Comparison of ENCODE assay signal across 27 cellular contexts in genomic region chr2:114962551-114962950, GRCh38.
"Had no signal": no experiment of that assay in that cellular context is flagged by ENCODE, and none has a peak within 500 bp of the region (broad histone marks: within the 10 kb centered on the region; RNA-seq: fewer than 3 reads in every experiment).

No MANE protein-coding gene starts in this region.

- H3K36me3 ChIP-seq: neural progenitor cell, ovary, right lobe of liver, sigmoid colon, stomach, tibial artery, transverse colon, upper lobe of right lung, uterus had no signal

- H3K27me3 Mint-ChIP-seq: stimulated activated naive B cell treated with anti-CD40 and anti-IgM and Interleukin-4, amounts not matched to agents 10 μg/mL and 1 μg/mL and 100 μg/mL, for 72 hours; stimulated activated naive CD8-positive, alpha-beta T cell treated with anti-CD3 and anti-CD28 coated beads, Interleukin-15, Interleukin-2, amounts not matched to agents 100 ng/mL and 50 ng/mL, for 24 hours; type B pancreatic cell had no signal

- H3K27ac Mint-ChIP-seq: natural killer cell; nephron; neural progenitor cell; progenitor cell of endocrine pancreas; stimulated activated effector memory CD8-positive, alpha-beta T cell treated with anti-CD3 and anti-CD28 coated beads, Interleukin-12 subunit alpha, Interleukin-12 subunit beta, amount 100 ng/mL, for 72 hours; stimulated activated naive B cell treated with anti-CD40 and anti-IgM and Interleukin-4, amounts not matched to agents 10 μg/mL and 1 μg/mL and 100 μg/mL, for 72 hours; stimulated activated naive CD8-positive, alpha-beta T cell treated with anti-CD3 and anti-CD28 coated beads, Interleukin-15, Interleukin-2, amounts not matched to agents 100 ng/mL and 50 ng/mL, for 24 hours; type B pancreatic cell had no signal

- H3K79me2 ChIP-seq: parathyroid adenoma had no signal

- H3K36me3 Mint-ChIP-seq: neural progenitor cell; stimulated activated effector memory CD8-positive, alpha-beta T cell treated with anti-CD3 and anti-CD28 coated beads, Interleukin-12 subunit alpha, Interleukin-12 subunit beta, amount 100 ng/mL, for 72 hours; stimulated activated naive B cell treated with anti-CD40 and anti-IgM and Interleukin-4, amounts not matched to agents 10 μg/mL and 1 μg/mL and 100 μg/mL, for 72 hours; type B pancreatic cell had no signal

- H3K27me3 ChIP-seq: neural progenitor cell, ovary, right lobe of liver, sigmoid colon, stomach, tibial artery, transverse colon, upper lobe of right lung, uterus had no signal

- H3K4me3 ChIP-seq: neural progenitor cell, ovary, psoas muscle, right lobe of liver, sigmoid colon, stomach, tibial artery, transverse colon, upper lobe of right lung, uterus had no signal

- ATAC-seq: natural killer cell; psoas muscle; right cardiac atrium; right lobe of liver; stimulated activated effector memory CD8-positive, alpha-beta T cell treated with anti-CD3 and anti-CD28 coated beads, Interleukin-12 subunit alpha, Interleukin-12 subunit beta, amount 100 ng/mL, for 72 hours; stimulated activated naive B cell treated with anti-CD40 and anti-IgM and Interleukin-4, amounts not matched to agents 10 μg/mL and 1 μg/mL and 100 μg/mL, for 72 hours; upper lobe of right lung had no signal

- H3K9me3 ChIP-seq: ovary, psoas muscle, right lobe of liver, sigmoid colon, tibial artery, transverse colon, upper lobe of right lung, uterus had no signal

- H3K4me1 ChIP-seq: parathyroid adenoma, psoas muscle, right lobe of liver, sigmoid colon, stomach, tibial artery, transverse colon, upper lobe of right lung, uterus had no signal

- H2AFZ ChIP-seq: neural progenitor cell, parathyroid adenoma had no signal

- H3K4me2 ChIP-seq: neural progenitor cell had no signal

- H3K4me3 Mint-ChIP-seq: natural killer cell; nephron; neural progenitor cell; stimulated activated effector memory CD8-positive, alpha-beta T cell treated with anti-CD3 and anti-CD28 coated beads, Interleukin-12 subunit alpha, Interleukin-12 subunit beta, amount 100 ng/mL, for 72 hours; stimulated activated naive B cell treated with anti-CD40 and anti-IgM and Interleukin-4, amounts not matched to agents 10 μg/mL and 1 μg/mL and 100 μg/mL, for 72 hours; stimulated activated naive CD8-positive, alpha-beta T cell treated with anti-CD3 and anti-CD28 coated beads, Interleukin-15, Interleukin-2, amounts not matched to agents 100 ng/mL and 50 ng/mL, for 24 hours; type B pancreatic cell had no signal

- H3K9me3 Mint-ChIP-seq: nephron had no signal

- H3K4me1 Mint-ChIP-seq: natural killer cell; nephron; stimulated activated effector memory CD8-positive, alpha-beta T cell treated with anti-CD3 and anti-CD28 coated beads, Interleukin-12 subunit alpha, Interleukin-12 subunit beta, amount 100 ng/mL, for 72 hours; stimulated activated naive B cell treated with anti-CD40 and anti-IgM and Interleukin-4, amounts not matched to agents 10 μg/mL and 1 μg/mL and 100 μg/mL, for 72 hours had no signal

- DNase-seq: natural killer cell; occipital lobe; ovary; posterior cingulate gyrus; psoas muscle; right cardiac atrium; right lobe of liver; sigmoid colon; small intestine; stimulated activated CD4-positive, alpha-beta T cell treated with anti-CD3 and anti-CD28 coated beads, Interleukin-15, amount 100 ng/mL, for 24 hours; stimulated activated CD4-positive, alpha-beta T cell treated with anti-CD3 and anti-CD28 coated beads, Interleukin-2, amount 100 ng/mL, for 24 hours; stimulated activated CD4-positive, alpha-beta T cell treated with anti-CD3 and anti-CD28 coated beads, Interleukin-2, amount 100 ng/mL, for 48 hours; stimulated activated CD4-positive, alpha-beta T cell treated with anti-CD3 and anti-CD28 coated beads, Interleukin-4, amount 100 ng/mL, for 24 hours; stimulated activated naive B cell treated with anti-CD40 and anti-IgM and Interleukin-4, amounts not matched to agents 10 μg/mL and 1 μg/mL and 100 μg/mL, for 72 hours; stimulated activated naive CD4-positive, alpha-beta T cell treated with Interleukin-2 at 50 U/mL for 16 hours; stomach; tibial artery; transverse colon; upper lobe of right lung; uterus had no signal

- H3K27ac ChIP-seq: neural progenitor cell, ovary, parathyroid adenoma, psoas muscle, right lobe of liver, sigmoid colon, stomach, tibial artery, transverse colon, upper lobe of right lung, uterus had no signal
